Comparison of ENCODE assay signal across 11 cellular contexts in genomic region chr2:84882775-84883550, GRCh38. TPM values are rescaled to one million over a fixed set of nuclear protein-coding genes. Genes with fewer than 3 reads are reported as not detected.
DNase-seq lines count a peak whose midpoint lies in the region; ATAC-seq lines count a peak whose summit lies in the region.
"Had no signal": no experiment of that assay in that cellular context is flagged by ENCODE, and none has a peak within 500 bp of the region (broad histone marks: within the 10 kb centered on the region; RNA-seq: fewer than 3 reads in every experiment).

No MANE protein-coding gene starts in this region.

- H3K9me3 Mint-ChIP-seq in activated CD8-positive, alpha-beta memory T cell treated with anti-CD3 and anti-CD28 coated beads, Interleukin-2, amount 10 ng/mL, durations not matched to agents 7 days and 5 days (ENCODE audit: low read depth), result no peaks in the 10 kb centered on the region
- H3K9me3 Mint-ChIP-seq in memory B cell, result no peaks in the 10 kb centered on the region

- H3K4me3 ChIP-seq in ACC112 (ENCODE audit: low read depth, low read length), result peak overlapping the region; percentile 83

- H3K27ac Mint-ChIP-seq in activated CD8-positive, alpha-beta memory T cell treated with anti-CD3 and anti-CD28 coated beads, Interleukin-2, amount 10 ng/mL, durations not matched to agents 7 days and 5 days, result peak overlapping the region; percentile 89
- H3K27ac Mint-ChIP-seq in memory B cell, result peak overlapping the region; percentile 65

- no peaks in the 10 kb centered on the region for H3K36me3 Mint-ChIP-seq in activated CD8-positive, alpha-beta memory T cell treated with anti-CD3 and anti-CD28 coated beads, Interleukin-2, amount 10 ng/mL, durations not matched to agents 7 days and 5 days
- no peaks in the 10 kb centered on the region for H3K36me3 Mint-ChIP-seq in memory B cell

- peak overlapping the region; percentile 69 for H2AFZ ChIP-seq in ACC112 (ENCODE audit: low read length, unreplicated experiment)

- H3K4me1 ChIP-seq in ACC112 (ENCODE audit: control insufficient read depth, insufficient read depth, low read length, unreplicated experiment), result peaks cover 31% of the 10 kb centered on the region

- peak overlapping the region; percentile 44 for H3K27ac ChIP-seq in ACC112 (ENCODE audit: low read depth, low read length)
- H3K27ac ChIP-seq: C4-2B, heart right ventricle had no signal

- CTCF ChIA-PET in activated CD8-positive, alpha-beta memory T cell treated with anti-CD3 and anti-CD28 coated beads, Interleukin-2, amount 10 ng/mL, durations not matched to agents 7 days and 5 days (lab: Charles Lee), result interaction anchor here (0.5 to 10.7 kb wide), 19 partner anchors 9 to 424 kb away, joined by 3 to 143 read pairs (median 4); partner anchors contain the start of genes SUCLG1 and TMSB10

- H3K27me3 ChIP-seq in ACC112 (ENCODE audit: insufficient read depth, low read length), result no peaks in the 10 kb centered on the region

- H3K4me3 Mint-ChIP-seq in activated CD8-positive, alpha-beta memory T cell treated with anti-CD3 and anti-CD28 coated beads, Interleukin-2, amount 10 ng/mL, durations not matched to agents 7 days and 5 days, result peak overlapping the region; percentile 92
- peak overlapping the region; percentile 97 for H3K4me3 Mint-ChIP-seq in memory B cell

- H3K79me2 ChIP-seq in ACC112 (ENCODE audit: control insufficient read depth, insufficient read depth, low read length, unreplicated experiment), result peaks cover 8% of the 10 kb centered on the region

- H3K4me1 Mint-ChIP-seq in activated CD8-positive, alpha-beta memory T cell treated with anti-CD3 and anti-CD28 coated beads, Interleukin-2, amount 10 ng/mL, durations not matched to agents 7 days and 5 days, result peaks cover 45% of the 10 kb centered on the region
- peaks cover 21% of the 10 kb centered on the region for H3K4me1 Mint-ChIP-seq in memory B cell

- DNase-seq in ELR (ENCODE audit: low read depth), result peak; percentile 67
- peak; percentile 22 for DNase-seq in activated CD8-positive, alpha-beta memory T cell treated with anti-CD3 and anti-CD28 coated beads, Interleukin-2, amount 10 ng/mL, durations not matched to agents 7 days and 5 days
- no peak for DNase-seq in memory B cell (ENCODE audit: low spot score in 2 of 2)
- DNase-seq in GF-D8 (lab: John Stamatoyannopoulos, UW), result no peak
- DNase-seq in NCI-H774 (lab: John Stamatoyannopoulos, UW), result no peak
- DNase-seq in globus pallidus (ENCODE audit: low spot score), result no peak
- DNase-seq: NCI-H2029 treated with DMSO at 0.1 percent for 48 hours had no signal

- no peaks in the 10 kb centered on the region for H3K27me3 Mint-ChIP-seq in activated CD8-positive, alpha-beta memory T cell treated with anti-CD3 and anti-CD28 coated beads, Interleukin-2, amount 10 ng/mL, durations not matched to agents 7 days and 5 days
- no peaks in the 10 kb centered on the region for H3K27me3 Mint-ChIP-seq in memory B cell

- ATAC-seq in activated CD8-positive, alpha-beta memory T cell treated with anti-CD3 and anti-CD28 coated beads, Interleukin-2, amount 10 ng/mL, durations not matched to agents 7 days and 5 days, result no peak
- no peak for ATAC-seq in memory B cell (ENCODE audit: low read depth)
- ATAC-seq in HG03442 (IDR thresholded peaks at IDR 0.05; ENCODE audit: unreplicated experiment), result no peak

- H3K36me3 ChIP-seq in ACC112 (ENCODE audit: insufficient read depth, low read length), result no peaks in the 10 kb centered on the region
- H3K36me3 ChIP-seq: heart right ventricle had no signal

RNA-seq across cellular contexts. Expression of gene TRABD2A, which starts 2.1 kb away (rescaled TPM):
- 10 to 100 TPM; 30.2 to 32.4 TPM for total RNA-seq in activated CD8-positive, alpha-beta memory T cell treated with anti-CD3 and anti-CD28 coated beads, Interleukin-2, amount 10 ng/mL, durations not matched to agents 7 days and 5 days

RNA-seq across cellular contexts. Expression of gene TMSB10, which starts 22.5 kb away (rescaled TPM):
- 1,000 to 10,000 TPM; 3,578 to 3,807 TPM for total RNA-seq in activated CD8-positive, alpha-beta memory T cell treated with anti-CD3 and anti-CD28 coated beads, Interleukin-2, amount 10 ng/mL, durations not matched to agents 7 days and 5 days

Comparison
In these comparisons a context has a peak if more than half of its experiments do, and no peak if none do; other contexts are left out.
1. DNase-seq: peak in ELR (single experiment) and activated CD8-positive, alpha-beta memory T cell treated with anti-CD3 and anti-CD28 coated beads, Interleukin-2, amount 10 ng/mL, durations not matched to agents 7 days and 5 days (single experiment); none in memory B cell (0 of 2), GF-D8 (single experiment), NCI-H774 (single experiment) and globus pallidus (single experiment).